Comparison of ENCODE assay signal across 8 cellular contexts in the genomic region with DNA sequence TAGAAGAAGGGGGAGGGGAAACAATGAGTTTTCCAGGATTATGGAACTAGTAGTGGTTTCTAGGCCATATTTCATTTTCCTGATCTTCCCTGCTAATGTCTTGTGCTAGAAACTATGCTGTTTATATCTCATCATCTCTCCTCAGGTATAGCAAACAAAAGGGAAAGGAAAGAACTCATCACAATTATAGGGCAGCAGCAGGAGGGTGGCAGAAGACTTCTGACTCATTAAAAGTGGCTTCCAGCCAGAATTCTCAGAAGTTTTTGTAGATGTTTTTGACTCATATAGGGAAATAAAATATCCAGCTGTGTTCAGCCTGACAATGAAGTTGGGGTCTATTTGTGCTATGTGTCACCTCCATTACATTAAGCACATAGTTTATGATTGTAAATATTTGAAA. TPM values are rescaled to one million over a fixed set of nuclear protein-coding genes. Genes with fewer than 3 reads are reported as not detected.
DNase-seq lines count a peak whose midpoint lies in the region; ATAC-seq and TF ChIP-seq lines count a peak whose summit lies in the region.

No MANE protein-coding gene starts in this region.

- H3K9me3 ChIP-seq in breast epithelium (no peaks in the 10 kb centered on the region), MM.1S (replicated peaks; ENCODE audit: insufficient read depth, low read length) (no peaks in the 10 kb centered on the region)

- H3K9ac ChIP-seq in MM.1S (ENCODE audit: low read length) = no peak overlapping the region

- 0 out of 2 replicates have a peak, but pooled peaks cover 5% of the 10 kb centered on the region for H3F3A ChIP-seq in MM.1S (ENCODE audit: insufficient read depth, low read length)

- peaks cover 22% of the 10 kb centered on the region for H3K4me1 Mint-ChIP-seq in activated CD4-positive, alpha-beta T cell treated with anti-CD3 and anti-CD28 coated beads, Interleukin-2, amount 10 ng/mL, durations not matched to agents 24 days and 14 days

- no peak overlapping the region for H3K4me2 ChIP-seq in MM.1S (ENCODE audit: low read depth, low read length)

- no peak overlapping the region for H2AFZ ChIP-seq in MM.1S (ENCODE audit: low read length)

- TF ChIP-seq CTCF in breast epithelium (IDR thresholded peaks at IDR 0.05) (no peak), MM.1S (IDR thresholded peaks at IDR 0.05; ENCODE audit: low read length) (no peak)

- peaks cover 46% of the 10 kb centered on the region for H3K79me2 ChIP-seq in MM.1S (ENCODE audit: low read length)

- H4K20me1 ChIP-seq in MM.1S (ENCODE audit: insufficient read depth, low read length) = no peaks in the 10 kb centered on the region

- H3K4me3 ChIP-seq in breast epithelium = peak overlapping the region; percentile 2 to 50 (median 31)
- no peak overlapping the region for H3K4me3 ChIP-seq in MM.1S (ENCODE audit: low read length)

- H3K36me3 ChIP-seq in breast epithelium = no peaks in the 10 kb centered on the region
- no peaks in the 10 kb centered on the region for H3K36me3 ChIP-seq in MM.1S (replicated peaks; ENCODE audit: insufficient read depth, low read length)

- H3K27me3 Mint-ChIP-seq in activated CD4-positive, alpha-beta T cell treated with anti-CD3 and anti-CD28 coated beads, Interleukin-2, amount 10 ng/mL, durations not matched to agents 24 days and 14 days = no peaks in the 10 kb centered on the region

- no peak for TF ChIP-seq POLR2A in breast epithelium (IDR thresholded peaks at IDR 0.05)

- H3K36me3 Mint-ChIP-seq in activated CD4-positive, alpha-beta T cell treated with anti-CD3 and anti-CD28 coated beads, Interleukin-2, amount 10 ng/mL, durations not matched to agents 24 days and 14 days (ENCODE audit: low read depth) = no peaks in the 10 kb centered on the region

- H3K27me3 ChIP-seq in breast epithelium = no peaks in the 10 kb centered on the region
- no peaks in the 10 kb centered on the region for H3K27me3 ChIP-seq in MM.1S (replicated peaks; ENCODE audit: insufficient read depth, low read length)

- peak overlapping the region; percentile 21 for H3K4me3 Mint-ChIP-seq in activated CD4-positive, alpha-beta T cell treated with anti-CD3 and anti-CD28 coated beads, Interleukin-2, amount 10 ng/mL, durations not matched to agents 24 days and 14 days

- peak; percentile 64 for DNase-seq in activated CD4-positive, alpha-beta T cell treated with anti-CD3 and anti-CD28 coated beads, Interleukin-2, amount 10 ng/mL, durations not matched to agents 24 days and 14 days
- DNase-seq in activated CD4-positive, alpha-beta T cell treated with anti-CD3 and anti-CD28 coated beads, Interleukin-2, amount 50 U/mL, for 4 hours = no peak
- peak; percentile 93 for DNase-seq in NCI-H226
- DNase-seq in breast epithelium (ENCODE audit: low spot score in 2 of 2) = no peak
- peak; percentile 63 for DNase-seq in non-pigmented ciliary epithelial cell (ENCODE audit: low read depth)
- DNase-seq in MM.1S = no peak
- no peak for DNase-seq in iPS-NIHi7 (ENCODE audit: extremely low spot score)

- H3K9me2 ChIP-seq in MM.1S (replicated peaks; ENCODE audit: insufficient read depth, low read length) = no peaks in the 10 kb centered on the region

- ATAC-seq in GM21381 (IDR thresholded peaks at IDR 0.05; ENCODE audit: unreplicated experiment) = no peak

- H3K9me3 Mint-ChIP-seq in activated CD4-positive, alpha-beta T cell treated with anti-CD3 and anti-CD28 coated beads, Interleukin-2, amount 10 ng/mL, durations not matched to agents 24 days and 14 days = no peaks in the 10 kb centered on the region

- peak overlapping the region; percentile 85 to 98 for H3K27ac ChIP-seq in breast epithelium
- no peak overlapping the region for H3K27ac ChIP-seq in MM.1S (ENCODE audit: low read length)

- intact Hi-C loops in activated CD4-positive, alpha-beta T cell treated with anti-CD3 and anti-CD28 coated beads, Interleukin-2, amount 10 ng/mL, durations not matched to agents 24 days and 14 days (cut with micrococcal nuclease) = loop anchor here (1.0 to 10.0 kb wide), 5 partner anchors 71 to 690 kb away; no protein-coding TSS in a partner anchor
- intact Hi-C loops in breast epithelium (cut with DNase I; ENCODE audit: low total_unique reads) = no loop called here

- H3K4me1 ChIP-seq in breast epithelium (peaks cover 4 to 11% of the 10 kb centered on the region in 2 donors), MM.1S (ENCODE audit: low read length) (0 out of 2 replicates have a peak, but pooled peaks cover 5% of the 10 kb centered on the region)

- peak overlapping the region; percentile 30 for H3K27ac Mint-ChIP-seq in activated CD4-positive, alpha-beta T cell treated with anti-CD3 and anti-CD28 coated beads, Interleukin-2, amount 10 ng/mL, durations not matched to agents 24 days and 14 days

RNA-seq across cellular contexts. Expression of a gene that starts 6.5 kb away (rescaled TPM):
- 28.2 and 30.7 TPM in 2 replicates for total RNA-seq in activated CD4-positive, alpha-beta T cell treated with anti-CD3 and anti-CD28 coated beads, Interleukin-2, amount 10 ng/mL, durations not matched to agents 24 days and 14 days
- 100 to 1,000 TPM; 103 to 349 (median 146) TPM for total RNA-seq in breast epithelium

Comparison
In these comparisons a context has a peak if more than half of its experiments do, and no peak if none do; other contexts are left out.
1. DNase-seq: peak in activated CD4-positive, alpha-beta T cell treated with anti-CD3 and anti-CD28 coated beads, Interleukin-2, amount 10 ng/mL, durations not matched to agents 24 days and 14 days (single experiment), NCI-H226 (single experiment) and non-pigmented ciliary epithelial cell (single experiment); none in activated CD4-positive, alpha-beta T cell treated with anti-CD3 and anti-CD28 coated beads, Interleukin-2, amount 50 U/mL, for 4 hours (0 of 2), breast epithelium (0 of 2), MM.1S (single experiment) and iPS-NIHi7 (single experiment).